Comparison of ENCODE assay signal across 32 cellular contexts in the genomic region with DNA sequence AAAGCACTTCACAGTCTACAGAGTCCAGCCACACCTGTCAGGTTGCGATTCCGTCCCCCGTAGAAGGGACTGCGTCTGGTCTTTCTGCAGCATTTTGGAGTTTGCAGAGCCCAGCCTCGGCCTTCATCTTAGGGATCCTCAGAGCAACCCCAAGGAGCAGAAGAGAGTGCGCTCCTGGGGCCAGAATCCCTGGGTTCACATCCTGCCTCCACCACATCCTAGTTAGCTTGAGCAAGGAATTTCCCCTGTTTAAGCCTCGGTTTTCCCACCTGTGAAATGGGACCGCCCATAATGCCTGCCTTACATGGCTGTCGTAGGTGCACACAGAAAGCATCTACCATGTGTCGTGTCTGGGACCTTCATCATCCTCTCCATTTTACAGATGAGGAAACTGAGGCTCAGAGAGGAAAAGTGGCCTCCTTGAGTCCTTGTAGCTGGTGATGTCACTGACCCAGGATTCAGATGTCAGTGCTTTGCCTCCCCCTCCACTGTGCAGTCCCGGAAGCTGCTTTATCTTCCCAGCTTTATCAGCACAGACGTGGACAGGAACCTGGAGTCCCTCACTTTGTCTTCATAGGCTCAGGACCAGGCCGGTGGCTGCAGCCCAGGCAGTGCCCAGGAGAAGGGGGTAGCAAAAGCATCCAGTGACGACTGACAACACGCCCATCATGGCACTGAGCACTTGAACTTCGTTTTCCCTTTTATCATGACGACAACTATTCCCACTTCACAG.
DNase-seq lines count a peak whose midpoint lies in the region; ATAC-seq, FAIRE-seq and TF ChIP-seq lines count a peak whose summit lies in the region.
"Had no signal": no experiment of that assay in that cellular context is flagged by ENCODE, and none has a peak within 500 bp of the region (broad histone marks: within the 10 kb centered on the region; RNA-seq: fewer than 3 reads in every experiment).

No MANE protein-coding gene starts in this region.

- H4K5ac ChIP-seq in H1 (ENCODE audit: insufficient read length, low read depth, low read length) = no peak overlapping the region

- H3K79me2 ChIP-seq in H1 (ENCODE audit: control insufficient read depth in 1 of 2, insufficient read depth in 2 of 2, low read length in 2 of 2) = no peaks in the 10 kb centered on the region

- no peaks in the 10 kb centered on the region for H3K4me1 ChIP-seq in H1 (replicated peaks in 1 of 4; ENCODE audit: control insufficient read depth in 3 of 4, insufficient read depth in 4 of 4, low read length in 3 of 4)
- H3K4me1 ChIP-seq in neuronal stem cell (ENCODE audit: control insufficient read depth in 2 of 2, insufficient read depth in 1 of 2, low read depth in 1 of 2, low read length in 2 of 2) = no peaks in the 10 kb centered on the region
- no peaks in the 10 kb centered on the region for H3K4me1 ChIP-seq in mesenchymal stem cell (ENCODE audit: control insufficient read depth, insufficient read depth, low read depth, low read length)
- H3K4me1 ChIP-seq: BE2C, HAP-1 had no signal

- H3K4me2 ChIP-seq in H1 (ENCODE audit: insufficient read depth in 1 of 2, low read depth in 2 of 2, low read length in 2 of 2) (no peak overlapping the region), neuronal stem cell (ENCODE audit: insufficient read depth, low read length, poor library complexity, severe bottlenecking) (no peak overlapping the region), mesenchymal stem cell (ENCODE audit: low read length, poor library complexity, severe bottlenecking) (no peak overlapping the region)
- H3K4me2 ChIP-seq: GM23338 had no signal

- H4K20me1 ChIP-seq in H1 (replicated peaks in 1 of 2; ENCODE audit: control insufficient read depth in 1 of 2, insufficient read depth in 2 of 2, low read length in 2 of 2) = no peaks in the 10 kb centered on the region

- H2AFZ ChIP-seq in H1 (ENCODE audit: low read length) = no peak overlapping the region
- H2AFZ ChIP-seq in neuronal stem cell (ENCODE audit: low read length) = no peak overlapping the region
- no peak overlapping the region for H2AFZ ChIP-seq in mesenchymal stem cell (ENCODE audit: low read depth, low read length)
- H2AFZ ChIP-seq: GM23338 had no signal

- no peak overlapping the region for H3K9ac ChIP-seq in H1 (replicated peaks in 1 of 4; ENCODE audit: extremely low read depth in 1 of 4, low read depth in 3 of 4, low read length in 3 of 4)
- H3K9ac ChIP-seq in neuronal stem cell (ENCODE audit: low read depth, low read length, poor library complexity) = peak overlapping the region; percentile 32
- H3K9ac ChIP-seq in mesenchymal stem cell (ENCODE audit: low read length) = no peak overlapping the region

- H3K9me3 ChIP-seq in H1 (ENCODE audit: insufficient read depth in 2 of 2, low read depth in 1 of 2, low read length in 1 of 2) (no peaks in the 10 kb centered on the region), neuronal stem cell (replicated peaks in 1 of 2; ENCODE audit: control insufficient read depth in 2 of 2, insufficient read depth in 1 of 2, low read depth in 1 of 2, low read length in 2 of 2) (no peaks in the 10 kb centered on the region), mesenchymal stem cell (ENCODE audit: control insufficient read depth, low read length) (no peaks in the 10 kb centered on the region)
- H3K9me3 ChIP-seq: BE2C, HAP-1, SJCRH30 had no signal

- H3K36me3 ChIP-seq in H1 (ENCODE audit: control insufficient read depth in 2 of 4, insufficient read depth in 4 of 4, low read length in 3 of 4) (no peaks in the 10 kb centered on the region), neuronal stem cell (replicated peaks in 1 of 2; ENCODE audit: control insufficient read depth in 2 of 2, insufficient read depth in 2 of 2, low read length in 2 of 2) (no peaks in the 10 kb centered on the region), mesenchymal stem cell (ENCODE audit: control insufficient read depth in 1 of 2, insufficient read depth in 2 of 2, low read depth in 1 of 2, low read length in 2 of 2) (no peaks in the 10 kb centered on the region)
- H3K36me3 ChIP-seq: BE2C, HAP-1, SJCRH30 had no signal

- H3K14ac ChIP-seq in H1 (ENCODE audit: insufficient read length) (no peak overlapping the region), neuronal stem cell (ENCODE audit: low read length) (no peak overlapping the region), mesenchymal stem cell (ENCODE audit: low read length in 2 of 2) (no peak overlapping the region)

- no peak for TF ChIP-seq RAD21 in H1 (IDR thresholded peaks at IDR 0.05 in 1 of 2, conservative IDR thresholded peaks at IDR 0.05 in 1 of 2; ENCODE audit: low read depth in 2 of 2, low read length in 2 of 2)

- H3K4ac ChIP-seq in H1 (replicated peaks; ENCODE audit: insufficient read length, low read depth, low read length) = no peak overlapping the region
- H3K4ac ChIP-seq in neuronal stem cell (ENCODE audit: low read length) = no peak overlapping the region
- no peak overlapping the region for H3K4ac ChIP-seq in mesenchymal stem cell (ENCODE audit: low read depth in 1 of 2, low read length in 2 of 2)

- no peak overlapping the region for H2BK120ac ChIP-seq in H1 (replicated peaks; ENCODE audit: low read depth, low read length)
- H2BK120ac ChIP-seq in neuronal stem cell (ENCODE audit: low read depth, low read length) = no peak overlapping the region
- no peak overlapping the region for H2BK120ac ChIP-seq in mesenchymal stem cell (ENCODE audit: low read depth, low read length)

- ATAC-seq in HG03439 (IDR thresholded peaks at IDR 0.05; ENCODE audit: unreplicated experiment) = no peak
- ATAC-seq: GM12878, GM23338, PC-3, Right ventricle myocardium inferior had no signal

- no peak for FAIRE-seq in H1 (lab: Jason Lieb, UNC)
- FAIRE-seq: GM12878 had no signal

- POLR2A ChIA-PET in H1 (lab: Charles Lee; ENCODE audit: partially characterized antibody) = no interaction called here

- H3K79me1 ChIP-seq in H1 (ENCODE audit: low read depth, low read length) (no peaks in the 10 kb centered on the region), neuronal stem cell (ENCODE audit: low read depth, low read length) (no peaks in the 10 kb centered on the region), mesenchymal stem cell (replicated peaks; ENCODE audit: low read length, poor library complexity, severe bottlenecking) (no peaks in the 10 kb centered on the region)

- TF ChIP-seq POLR2A in H1 (IDR thresholded peaks at IDR 0.05; ENCODE audit: control extremely low read depth in 1 of 2, low read depth in 2 of 2, low read length in 2 of 2) = no peak

- CTCF ChIA-PET in H1 (lab: Charles Lee; ENCODE audit: partially characterized antibody) = interaction anchor here (1.3 to 3.3 kb wide), 3 partner anchors 53 to 95 kb away, joined by 3 to 11 read pairs (median 4); no protein-coding TSS in a partner anchor

- TF ChIP-seq EP300 in H1 (IDR thresholded peaks at IDR 0.05; ENCODE audit: borderline replicate concordance in 1 of 2, low read depth in 2 of 2, low read length in 2 of 2) = no peak

- H3K18ac ChIP-seq in H1 (ENCODE audit: extremely low read depth, low read length) = no peak overlapping the region
- H3K18ac ChIP-seq in neuronal stem cell (ENCODE audit: low read length) = no peak overlapping the region
- no peak overlapping the region for H3K18ac ChIP-seq in mesenchymal stem cell (ENCODE audit: low read depth in 1 of 2, low read length in 2 of 2)

- no peaks in the 10 kb centered on the region for H3K23me2 ChIP-seq in H1 (ENCODE audit: low read depth, low read length)

- H2BK15ac ChIP-seq in H1 (ENCODE audit: low read length) = no peak overlapping the region
- no peak overlapping the region for H2BK15ac ChIP-seq in neuronal stem cell (ENCODE audit: low read length)
- H2BK15ac ChIP-seq in mesenchymal stem cell (ENCODE audit: low read depth, poor library complexity, severe bottlenecking) = no peak overlapping the region

- H3K4me3 ChIP-seq in H1 (ENCODE audit: extremely low read depth in 1 of 4, insufficient read depth in 2 of 4, low read depth in 3 of 4, low read length in 4 of 4) (no peak overlapping the region), neuronal stem cell (ENCODE audit: low read length in 2 of 2) (no peak overlapping the region), mesenchymal stem cell (ENCODE audit: insufficient read depth in 1 of 2, low read depth in 1 of 2, low read length in 2 of 2) (no peak overlapping the region)
- H3K4me3 ChIP-seq: GM12878, GM23338, HAP-1, SJCRH30 had no signal

- H3K27ac ChIP-seq in H1 (ENCODE audit: low read depth, low read length) (no peak overlapping the region), neuronal stem cell (replicated peaks; ENCODE audit: low read length) (no peak overlapping the region), mesenchymal stem cell (ENCODE audit: low read length, poor library complexity, severe bottlenecking) (no peak overlapping the region)
- H3K27ac ChIP-seq: SJCRH30 had no signal

- H4K8ac ChIP-seq in H1 (ENCODE audit: extremely low read depth, insufficient read depth, low read length) (0 out of 2 replicates have a peak overlapping the region, but pooled peaks have one; percentile 69), neuronal stem cell (ENCODE audit: low read depth, low read length) (no peak overlapping the region), mesenchymal stem cell (ENCODE audit: low read length) (no peak overlapping the region)

- H2BK5ac ChIP-seq in H1 (ENCODE audit: low read depth, low read length) (no peak overlapping the region), neuronal stem cell (ENCODE audit: low read length) (no peak overlapping the region), mesenchymal stem cell (ENCODE audit: low read depth, low read length, poor library complexity, severe bottlenecking) (no peak overlapping the region)

- no peaks in the 10 kb centered on the region for H3K27me3 ChIP-seq in H1 (replicated peaks in 1 of 4; ENCODE audit: control insufficient read depth in 3 of 4, extremely low read depth in 1 of 4, insufficient read depth in 3 of 4, low read length in 3 of 4)
- H3K27me3 ChIP-seq in neuronal stem cell (ENCODE audit: control insufficient read depth in 3 of 3, insufficient read depth in 3 of 3, low read depth in 1 of 3, low read length in 3 of 3) = no peaks in the 10 kb centered on the region
- peaks cover 5 to 43% of the 10 kb centered on the region in 2 experiments for H3K27me3 ChIP-seq in mesenchymal stem cell (ENCODE audit: control insufficient read depth in 1 of 2, insufficient read depth in 1 of 2, low read length in 2 of 2)
- H3K27me3 ChIP-seq: BE2C, SJCRH30 had no signal

- no peak overlapping the region for H3K23ac ChIP-seq in H1 (ENCODE audit: insufficient read length)
- no peak overlapping the region for H3K23ac ChIP-seq in neuronal stem cell (ENCODE audit: low read depth, low read length, poor library complexity)
- H3K23ac ChIP-seq in mesenchymal stem cell (ENCODE audit: low read length in 2 of 2) = no peak overlapping the region

- DNase-seq in activated effector memory CD4-positive, alpha-beta T cell treated with anti-CD3 and anti-CD28 coated beads, Interleukin-2, amount 50 U/mL, for 16 hours = peak; percentile 53
- DNase-seq in activated effector memory CD4-positive, alpha-beta T cell treated with Interleukin-2 at 50 U/mL for 16 hours = no peak
- peak; percentile 18 for DNase-seq in activated CD8-positive, alpha-beta memory T cell treated with anti-CD3 and anti-CD28 coated beads, Interleukin-2, amount 50 U/mL, for 48 hours
- peak in 1 of 2 experiments; percentile 29 for DNase-seq in H1 (ENCODE audit: low read depth in 1 of 2, low spot score in 2 of 2)
- DNase-seq in neuronal stem cell (ENCODE audit: low spot score) = no peak
- no peak for DNase-seq in NCI-H446 (lab: John Stamatoyannopoulos, UW)
- no peak for DNase-seq in mesenchymal stem cell
- DNase-seq: 8988T; ACHN; BE2C; CD8-positive, alpha-beta memory T cell; DMS 273 treated with DMSO at 0.1 percent for 48 hours; DMS79; EL; GDM1; HFFc6; NCI-H1048; NCI-H1417 treated with DMSO at 0.1 percent for 48 hours; NCI-H1694 treated with DMSO at 0.1 percent for 48 hours; NCI-H2081 treated with DMSO at 0.1 percent for 48 hours; NCI-H2171 treated with DMSO at 0.1 percent for 48 hours; NCI-H345; NCI-H524; NCI-H748 treated with DMSO at 0.1 percent for 48 hours; NK-92 treated with Interleukin-12 subunit alpha and Interleukin-12 subunit beta, amount 100 ng/mL, for 24 hours; PC-3; SJCRH30 had no signal

- H2BK12ac ChIP-seq in H1 (ENCODE audit: low read depth, low read length) (no peak overlapping the region), neuronal stem cell (ENCODE audit: low read length) (no peak overlapping the region), mesenchymal stem cell (ENCODE audit: low read length in 2 of 2) (no peak overlapping the region)

- WGBS in H1 (ENCODE audit: extremely low coverage in 1 of 2, insufficient coverage in 1 of 2, insufficient read length in 1 of 2, insufficient replicate concordance in 2 of 2, low coverage in 1 of 2, low lambda C conversion rate in 2 of 2, missing lambda C conversion rate in 1 of 2), 2 experiments = 91% methylated on average over 17 of the region's 17 CpGs; no CpG with 5 or more reads in 1 of the 2 experiments
- WGBS in neuronal stem cell (ENCODE audit: extremely low coverage in 2 of 2, insufficient read length in 2 of 2, insufficient replicate concordance in 1 of 2), 2 donors = no CpG with 5 or more reads among the region's 17 CpGs
- WGBS in mesenchymal stem cell = 90% methylated on average over 17 of the region's 17 CpGs

- TF ChIP-seq CTCF in H1 (IDR thresholded peaks at IDR 0.05; ENCODE audit: control extremely low read depth in 1 of 3, insufficient read depth in 1 of 3, low read depth in 1 of 3, low read length in 3 of 3) = no peak

- H4K91ac ChIP-seq in H1 (replicated peaks; ENCODE audit: insufficient read length, low read length) = no peak overlapping the region
- H4K91ac ChIP-seq in neuronal stem cell (ENCODE audit: low read depth, low read length, poor library complexity) = no peak overlapping the region
- H4K91ac ChIP-seq in mesenchymal stem cell (ENCODE audit: low read length) = no peak overlapping the region

- no peak overlapping the region for H3K56ac ChIP-seq in H1 (replicated peaks; ENCODE audit: insufficient read length, low read depth, low read length)

- no peak overlapping the region for H2BK20ac ChIP-seq in H1 (ENCODE audit: low read length)

- no peak overlapping the region for H2AK5ac ChIP-seq in H1 (ENCODE audit: low read depth, low read length)
- no peak overlapping the region for H2AK5ac ChIP-seq in neuronal stem cell (ENCODE audit: low read depth, low read length)
- no peak overlapping the region for H2AK5ac ChIP-seq in mesenchymal stem cell (ENCODE audit: low read length, severe bottlenecking)

Comparison
In these comparisons a context has a peak if more than half of its experiments do, and no peak if none do; other contexts are left out.
1. DNase-seq: peak in activated effector memory CD4-positive, alpha-beta T cell treated with anti-CD3 and anti-CD28 coated beads, Interleukin-2, amount 50 U/mL, for 16 hours (single experiment) and activated CD8-positive, alpha-beta memory T cell treated with anti-CD3 and anti-CD28 coated beads, Interleukin-2, amount 50 U/mL, for 48 hours (single experiment); none in activated effector memory CD4-positive, alpha-beta T cell treated with Interleukin-2 at 50 U/mL for 16 hours (single experiment), neuronal stem cell (single experiment), NCI-H446 (0 of 2) and mesenchymal stem cell (single experiment).